Comparison of ENCODE assay signal across 26 cellular contexts in the genomic region with DNA sequence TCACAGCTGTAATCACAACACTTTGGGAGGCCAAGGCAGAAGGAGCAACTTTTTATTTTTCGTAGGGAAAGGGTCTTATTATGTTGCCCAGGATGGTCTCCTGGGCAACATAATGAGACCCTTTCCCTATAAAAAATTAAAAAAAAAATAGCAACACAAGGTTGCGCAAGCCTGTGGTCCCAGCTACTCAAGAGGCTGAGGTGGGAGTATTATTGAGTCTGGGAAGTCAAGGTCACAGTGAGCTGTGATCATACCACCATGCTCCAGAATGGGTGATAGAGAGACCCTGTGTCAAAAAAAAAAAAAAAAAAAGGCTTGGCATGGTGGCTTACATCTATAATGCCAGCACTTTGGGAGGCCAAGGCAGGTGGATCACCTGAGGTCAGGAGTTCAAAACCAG.
"Had no signal": no experiment of that assay in that cellular context is flagged by ENCODE, and none has a peak within 500 bp of the region (broad histone marks: within the 10 kb centered on the region; RNA-seq: fewer than 3 reads in every experiment).

No MANE protein-coding gene starts in this region.

- DNase-seq: natural killer cell; occipital lobe; ovary; posterior cingulate gyrus; psoas muscle; right cardiac atrium; right lobe of liver; sigmoid colon; small intestine; stimulated activated CD4-positive, alpha-beta T cell treated with anti-CD3 and anti-CD28 coated beads, Interleukin-15, amount 100 ng/mL, for 24 hours; stimulated activated CD4-positive, alpha-beta T cell treated with anti-CD3 and anti-CD28 coated beads, Interleukin-2, amount 100 ng/mL, for 24 hours; stimulated activated CD4-positive, alpha-beta T cell treated with anti-CD3 and anti-CD28 coated beads, Interleukin-2, amount 100 ng/mL, for 48 hours; stimulated activated CD4-positive, alpha-beta T cell treated with anti-CD3 and anti-CD28 coated beads, Interleukin-4, amount 100 ng/mL, for 24 hours; stimulated activated naive CD4-positive, alpha-beta T cell; stimulated activated naive CD8-positive, alpha-beta T cell treated with anti-CD3 and anti-CD28 coated beads, Interleukin-15, amount 100 ng/mL, for 72 hours; stimulated activated naive CD8-positive, alpha-beta T cell treated with anti-CD3 and anti-CD28 coated beads, Interleukin-15, Interleukin-2, amounts not matched to agents 100 U/mL and 50 U/mL, for 24 hours; substantia nigra; testis; tibial artery; transverse colon; upper lobe of right lung; uterus had no signal

- H2AFZ ChIP-seq: neural progenitor cell, parathyroid adenoma had no signal

- H3K4me1 ChIP-seq: neural progenitor cell, parathyroid adenoma, psoas muscle, right lobe of liver, sigmoid colon, suprapubic skin, testis, tibial artery, transverse colon, upper lobe of right lung, uterus had no signal

- H3K27ac ChIP-seq: neural progenitor cell, ovary, parathyroid adenoma, psoas muscle, right lobe of liver, sigmoid colon, suprapubic skin, testis, tibial artery, transverse colon, upper lobe of right lung, uterus had no signal

- ATAC-seq: natural killer cell; psoas muscle; right cardiac atrium; right lobe of liver; stimulated activated effector memory CD8-positive, alpha-beta T cell treated with anti-CD3 and anti-CD28 coated beads, Interleukin-12 subunit alpha, Interleukin-12 subunit beta, amount 100 ng/mL, for 72 hours; stimulated activated naive CD8-positive, alpha-beta T cell treated with anti-CD3 and anti-CD28 coated beads, Interleukin-15, amount 100 ng/mL, for 72 hours; stimulated activated naive CD8-positive, alpha-beta T cell treated with anti-CD3 and anti-CD28 coated beads, Interleukin-15, Interleukin-2, amounts not matched to agents 100 U/mL and 50 U/mL, for 24 hours; upper lobe of right lung had no signal

- H3K4me2 ChIP-seq: neural progenitor cell had no signal

- H3K4me3 ChIP-seq: neural progenitor cell, ovary, psoas muscle, right lobe of liver, sigmoid colon, suprapubic skin, testis, tibial artery, transverse colon, upper lobe of right lung, uterus had no signal

- H3K9ac ChIP-seq: neural progenitor cell, parathyroid adenoma had no signal

- H3K27me3 ChIP-seq: neural progenitor cell, ovary, right lobe of liver, sigmoid colon, suprapubic skin, testis, tibial artery, transverse colon, upper lobe of right lung, uterus had no signal

- FAIRE-seq: small intestine had no signal

- H3K36me3 ChIP-seq: ovary, right lobe of liver, sigmoid colon, suprapubic skin, tibial artery, transverse colon, upper lobe of right lung, uterus had no signal

- H3K79me2 ChIP-seq: parathyroid adenoma had no signal

- H3K9me3 ChIP-seq: right lobe of liver, testis, uterus had no signal
